Comparison of ENCODE assay signal across 17 cellular contexts in the genomic region with DNA sequence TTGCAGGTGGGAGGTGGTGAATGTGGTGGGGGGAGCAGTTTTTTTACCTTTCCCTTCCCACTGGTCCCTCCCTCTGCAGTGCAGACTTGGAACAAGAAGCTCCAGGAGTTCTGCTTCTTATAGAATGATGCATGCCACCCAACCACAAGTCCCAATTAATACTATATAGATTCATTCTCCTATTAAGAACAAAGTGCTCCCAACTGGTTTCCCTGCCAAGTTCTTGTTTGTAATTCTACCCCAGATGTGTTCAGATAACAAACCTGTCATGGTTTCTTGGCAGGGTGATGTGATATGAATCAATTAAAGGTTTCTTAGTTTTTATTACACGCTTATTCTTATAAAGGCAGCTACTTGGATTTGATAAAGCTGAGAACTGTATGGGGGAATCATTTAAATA. TPM values are rescaled to one million over a fixed set of nuclear protein-coding genes. Genes with fewer than 3 reads are reported as not detected.
DNase-seq lines count a peak whose midpoint lies in the region; ATAC-seq and TF ChIP-seq lines count a peak whose summit lies in the region.
"Had no signal": no experiment of that assay in that cellular context is flagged by ENCODE, and none has a peak within 500 bp of the region (broad histone marks: within the 10 kb centered on the region; RNA-seq: fewer than 3 reads in every experiment).

No MANE protein-coding gene starts in this region.

- H3K4me3 ChIP-seq in LNCaP clone FGC (ENCODE audit: low read depth, low read length) (no peak overlapping the region), PC-3 (ENCODE audit: low read length) (no peak overlapping the region)
- H3K4me3 ChIP-seq: BLaER1 treated with 17β-estradiol and CSF1 and Interleukin-3, amounts not matched to agents 10 nM and 100 nM; SK-N-MC had no signal

- peak overlapping the region; percentile 89 to 94 for H3K27ac Mint-ChIP-seq in natural killer cell
- H3K27ac Mint-ChIP-seq in natural killer cell treated with Interleukin-12 subunit alpha and Interleukin-12 subunit beta and Interleukin-15 and Interleukin-18, amount 100 ng/mL, for 72 hours: peak overlapping the region in 1 of 2 donors; percentile 83

- H2AFZ ChIP-seq in PC-3 (ENCODE audit: low read length): no peak overlapping the region

- H3F3A ChIP-seq in PC-3 (ENCODE audit: low read length, unreplicated experiment): no peaks in the 10 kb centered on the region

- H3K9me3 ChIP-seq in PC-3 (ENCODE audit: low read length): no peaks in the 10 kb centered on the region

- H4K20me1 ChIP-seq in PC-3 (ENCODE audit: low read length): no peaks in the 10 kb centered on the region

- no peak for ATAC-seq in natural killer cell
- no peak for ATAC-seq in natural killer cell treated with Interleukin-12 subunit alpha and Interleukin-12 subunit beta and Interleukin-15 and Interleukin-18, amount 100 ng/mL, for 72 hours
- ATAC-seq in PC-3: no peak; the same call in 1 of the 2 replicates
- ATAC-seq in HG02610 (IDR thresholded peaks at IDR 0.05; ENCODE audit: unreplicated experiment): no peak
- no peak for ATAC-seq in GM21515 (IDR thresholded peaks at IDR 0.05; ENCODE audit: unreplicated experiment)

- POLR2A ChIA-PET in PC-3 (lab: Charles Lee; ENCODE audit: unreplicated experiment): interaction anchor here (0.6 kb wide), 1 partner anchor 429 kb away, joined by 3 read pairs; no protein-coding TSS in a partner anchor

- no peak overlapping the region for H3K4me2 ChIP-seq in PC-3 (ENCODE audit: low read length)
- H3K4me2 ChIP-seq: BLaER1 treated with 17β-estradiol and CSF1 and Interleukin-3, amounts not matched to agents 10 nM and 100 nM had no signal

- no peak overlapping the region for H3K9ac ChIP-seq in PC-3 (ENCODE audit: low read length)
- H3K9ac ChIP-seq: BLaER1 treated with 17β-estradiol and CSF1 and Interleukin-3, amounts not matched to agents 10 nM and 100 nM had no signal

- H3K36me3 ChIP-seq in PC-3 (ENCODE audit: low read depth, low read length): peaks cover 7% of the 10 kb centered on the region

- no peak for DNase-seq in natural killer cell
- DNase-seq in natural killer cell treated with Interleukin-12 subunit alpha and Interleukin-12 subunit beta and Interleukin-15 and Interleukin-18, amount 100 ng/mL, for 72 hours (ENCODE audit: low spot score): no peak
- DNase-seq in LNCaP clone FGC (ENCODE audit: low read depth): peak; percentile 87
- DNase-seq in PC-3: peak; percentile 12
- no peak for DNase-seq in NCI-H345 treated with DMSO at 0.1 percent for 48 hours (lab: John Stamatoyannopoulos, UW; ENCODE audit: unreplicated experiment)
- DNase-seq: CD8-positive, alpha-beta memory T cell; DND-41; MM.1S; NCI-H1092; NCI-H345; NCI-H526 treated with DMSO at 0.1 percent for 48 hours; OCI-M1; SHP77 had no signal

- peak overlapping the region; percentile 5 for H3K4me3 Mint-ChIP-seq in natural killer cell
- H3K4me3 Mint-ChIP-seq in natural killer cell treated with Interleukin-12 subunit alpha and Interleukin-12 subunit beta and Interleukin-15 and Interleukin-18, amount 100 ng/mL, for 72 hours: no peak overlapping the region
- H3K4me3 Mint-ChIP-seq: CD8-positive, alpha-beta memory T cell had no signal

- CTCF ChIA-PET in PC-3 (lab: Charles Lee): no interaction called here

- no TSS peak for BruUV-seq in PC-3 (replicated peaks; lab: Mats Ljungman, UMichigan)

- no peaks in the 10 kb centered on the region for H3K79me2 ChIP-seq in PC-3 (ENCODE audit: low read length)

- H3K4me1 ChIP-seq in PC-3 (ENCODE audit: insufficient read depth, low read length): peaks cover 11% of the 10 kb centered on the region

- intact Hi-C loops in natural killer cell (cut with micrococcal nuclease) (no loop called here), PC-3 (cut with micrococcal nuclease) (no loop called here)

- peaks cover 61 to 69% of the 10 kb centered on the region in 2 donors for H3K4me1 Mint-ChIP-seq in natural killer cell
- H3K4me1 Mint-ChIP-seq in natural killer cell treated with Interleukin-12 subunit alpha and Interleukin-12 subunit beta and Interleukin-15 and Interleukin-18, amount 100 ng/mL, for 72 hours (ENCODE audit: low read depth in 2 of 2): peaks cover 51 to 64% of the 10 kb centered on the region in 2 donors

- H3K27me3 ChIP-seq in PC-3 (ENCODE audit: low read length): no peaks in the 10 kb centered on the region
- H3K27me3 ChIP-seq: BLaER1 treated with 17β-estradiol and CSF1 and Interleukin-3, amounts not matched to agents 10 nM and 100 nM had no signal

- no peak for TF ChIP-seq CTCF in natural killer cell (IDR thresholded peaks at IDR 0.05)
- TF ChIP-seq CTCF in LNCaP clone FGC (IDR thresholded peaks at IDR 0.05; ENCODE audit: control insufficient read depth, extremely low read depth, insufficient read depth): no peak
- no peak for TF ChIP-seq CTCF in PC-3 (conservative IDR thresholded peaks at IDR 0.05; ENCODE audit: low read depth, low read length)

- H3K36me3 Mint-ChIP-seq in natural killer cell: peaks cover 23% of the 10 kb centered on the region
- peaks cover 28% of the 10 kb centered on the region for H3K36me3 Mint-ChIP-seq in natural killer cell treated with Interleukin-12 subunit alpha and Interleukin-12 subunit beta and Interleukin-15 and Interleukin-18, amount 100 ng/mL, for 72 hours

- no peaks in the 10 kb centered on the region for H3K9me2 ChIP-seq in PC-3 (replicated peaks; ENCODE audit: low read length)

- H3K9me3 Mint-ChIP-seq in natural killer cell: peaks cover 5 to 6% of the 10 kb centered on the region in 2 donors
- H3K9me3 Mint-ChIP-seq in natural killer cell treated with Interleukin-12 subunit alpha and Interleukin-12 subunit beta and Interleukin-15 and Interleukin-18, amount 100 ng/mL, for 72 hours: peaks cover 9% of the 10 kb centered on the region

- no peaks in the 10 kb centered on the region for H3K27me3 Mint-ChIP-seq in natural killer cell (ENCODE audit: low read depth in 2 of 2)
- H3K27me3 Mint-ChIP-seq in natural killer cell treated with Interleukin-12 subunit alpha and Interleukin-12 subunit beta and Interleukin-15 and Interleukin-18, amount 100 ng/mL, for 72 hours: no peaks in the 10 kb centered on the region
- H3K27me3 Mint-ChIP-seq: CD8-positive, alpha-beta memory T cell had no signal

- no peak overlapping the region for H3K27ac ChIP-seq in PC-3 (ENCODE audit: low read length)
- H3K27ac ChIP-seq: BLaER1 treated with 17β-estradiol and CSF1 and Interleukin-3, amounts not matched to agents 10 nM and 100 nM had no signal

RNA-seq across cellular contexts. Expression of gene HDDC2, which starts 23.9 kb away (rescaled TPM):
- 10 to 100 TPM; 53.5 to 87.5 (median 57.3) TPM for total RNA-seq in natural killer cell
- 10 to 100 TPM; 36.8 to 44.0 TPM for total RNA-seq in natural killer cell treated with Interleukin-12 subunit alpha and Interleukin-12 subunit beta and Interleukin-15 and Interleukin-18, amount 100 ng/mL, for 72 hours
- total RNA-seq in PC-3 (2014; rRNA removed): 88.6 and 96.8 TPM in 2 replicates

Comparison
In these comparisons a context has a peak if more than half of its experiments do, and no peak if none do; other contexts are left out.
1. DNase-seq: peak in LNCaP clone FGC (single experiment) and PC-3 (single experiment); none in natural killer cell (single experiment), natural killer cell treated with Interleukin-12 subunit alpha and Interleukin-12 subunit beta and Interleukin-15 and Interleukin-18, amount 100 ng/mL, for 72 hours (single experiment) and NCI-H345 treated with DMSO at 0.1 percent for 48 hours (single experiment).